ENCODE assay signal across 1 cellular context in genomic region chr1:154936416-154937050, GRCh38.
A peak's percentile ranks its signal among the peaks of the same experiment; 100 is the strongest.
TF ChIP-seq lines count a peak whose summit lies in the region.

Gene PMVK, minus strand, starts transcription at chr1:154936719. Its CDS starts 34 bp downstream, at chr1:154936685.

TF ChIP-seq in K562, 482 proteins besides CTCF, POLR2A, EP300 and RAD21 (continued from another document and continues in another):
- TF ChIP-seq ID3 (CRISPR knock-in tag; IDR thresholded peaks at IDR 0.05) (no peak), ID3 (tag; IDR thresholded peaks at IDR 0.05) (peak; percentile 86), CREB3 (tag; conservative IDR thresholded peaks at IDR 0.05; ENCODE audit: low read depth) (peak; percentile 74), ILF3 (IDR thresholded peaks at IDR 0.05; ENCODE audit: borderline replicate concordance) (no peak), ZNF274 (IDR thresholded peaks at IDR 0.05; ENCODE audit: borderline replicate concordance, low read depth, low read length) (no peak), RBM25 (IDR thresholded peaks at IDR 0.05; ENCODE audit: low read depth, low read length, severe bottlenecking) (no peak), RCOR1 (IDR thresholded peaks at IDR 0.05; ENCODE audit: borderline replicate concordance in 1 of 2, low read depth in 2 of 2, low read length in 2 of 2) (peak; percentile 83 to 98), NR4A1 (CRISPR knock-in tag; IDR thresholded peaks at IDR 0.05) (no peak), NR4A1 (tag; IDR thresholded peaks at IDR 0.05) (peak; percentile 90), KLF13 (tag; IDR thresholded peaks at IDR 0.05; ENCODE audit: borderline replicate concordance, low read depth) (peak; percentile 15; the same call in 1 of the 2 replicates), ELF4 (CRISPR knock-in tag; IDR thresholded peaks at IDR 0.05) (no peak), ZNF280A (IDR thresholded peaks at IDR 0.05; ENCODE audit: low read depth, partially characterized antibody) (no peak), CBFB (CRISPR knock-in tag; IDR thresholded peaks at IDR 0.05) (peak; percentile 90), RFX1 (IDR thresholded peaks at IDR 0.05) (no peak), HIVEP1 (CRISPR knock-in tag; IDR thresholded peaks at IDR 0.05) (no peak), ZNF699 (CRISPR knock-in tag; IDR thresholded peaks at IDR 0.05; ENCODE audit: insufficient replicate concordance) (no peak), CBFA2T3 (IDR thresholded peaks at IDR 0.05) (peak; percentile 38), ATF1 (CRISPR knock-in tag; IDR thresholded peaks at IDR 0.05) (no peak), ATF1 (tag; IDR thresholded peaks at IDR 0.05) (no peak), THAP7 (CRISPR knock-in tag; IDR thresholded peaks at IDR 0.05) (0 out of 2 replicates have a peak, but pooled peaks have one; percentile 16), ZC3H11A (IDR thresholded peaks at IDR 0.05; ENCODE audit: low read depth, low read length) (no peak), HMGXB4 (CRISPR knock-in tag; IDR thresholded peaks at IDR 0.05) (peak; percentile 62; the same call in 1 of the 2 replicates), MCM3 (IDR thresholded peaks at IDR 0.05) (no peak), SAP30 (IDR thresholded peaks at IDR 0.05; ENCODE audit: borderline replicate concordance, insufficient read depth, low read depth, low read length, poor library complexity, severe bottlenecking) (peak; percentile 41), ZNF592 (IDR thresholded peaks at IDR 0.05) (peak; percentile 96), ARID3B (CRISPR knock-in tag; IDR thresholded peaks at IDR 0.05; ENCODE audit: borderline replicate concordance) (no peak), MIER1 (IDR thresholded peaks at IDR 0.05; ENCODE audit: low read depth) (peak; percentile 62; the same call in 1 of the 2 replicates), MCM5 (IDR thresholded peaks at IDR 0.05; ENCODE audit: low read depth) (no peak), ZNF146 (CRISPR knock-in tag; IDR thresholded peaks at IDR 0.05; ENCODE audit: unreplicated experiment) (peak; percentile 22), FOXJ2 (tag; IDR thresholded peaks at IDR 0.05) (peak; percentile 67; the same call in 1 of the 2 replicates), TBP (optimal IDR thresholded peaks at IDR 0.05; ENCODE audit: low read depth, low read length) (peak; percentile 67), E2F4 (CRISPR knock-in tag; IDR thresholded peaks at IDR 0.05; ENCODE audit: low read depth) (peak; percentile 90), HLTF (IDR thresholded peaks at IDR 0.05) (peak; percentile 85; the same call in 1 of the 2 replicates), ZNF586 (CRISPR knock-in tag; conservative IDR thresholded peaks at IDR 0.05) (no peak), CREBBP (IDR thresholded peaks at IDR 0.05; ENCODE audit: low read depth, low read length) (no peak), E4F1 (CRISPR knock-in tag; IDR thresholded peaks at IDR 0.05; ENCODE audit: borderline replicate concordance) (no peak), RERE (CRISPR knock-in tag; IDR thresholded peaks at IDR 0.05; ENCODE audit: borderline replicate concordance) (no peak), SUPT5H (IDR thresholded peaks at IDR 0.05) (peak; percentile 85), ZFP1 (CRISPR knock-in tag; IDR thresholded peaks at IDR 0.05) (no peak), NR2C2 (CRISPR knock-in tag; IDR thresholded peaks at IDR 0.05) (peak; percentile 86), NR2C2 (tag; IDR thresholded peaks at IDR 0.05) (peak; percentile 76)
